ENCODE assay signal across 10 cellular contexts in the genomic region with DNA sequence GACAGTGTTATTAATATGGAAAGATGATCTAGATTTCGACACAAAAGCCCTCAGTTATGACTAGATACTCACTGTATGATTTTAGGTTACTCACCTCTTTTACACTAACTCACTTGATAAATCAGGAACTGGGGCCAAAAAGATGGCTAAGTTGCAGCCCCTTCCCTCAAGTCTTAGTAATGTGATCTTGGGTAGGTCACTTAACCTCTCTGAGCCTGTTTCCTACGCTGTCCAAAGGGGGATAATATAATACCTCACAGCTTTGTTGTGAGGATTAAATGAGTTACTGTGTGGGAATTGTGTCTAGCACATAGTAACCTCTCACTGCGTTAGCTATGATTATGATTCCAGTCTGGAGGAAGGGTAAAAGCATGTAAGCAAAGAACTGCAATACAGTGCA. TPM values are rescaled to one million over a fixed set of nuclear protein-coding genes. Genes with fewer than 3 reads are reported as not detected.
A peak's percentile ranks its signal among the peaks of the same experiment; 100 is the strongest.
DNase-seq lines count a peak whose midpoint lies in the region; ATAC-seq and TF ChIP-seq lines count a peak whose summit lies in the region.
"Had no signal": no experiment of that assay in that cellular context is flagged by ENCODE, and none has a peak within 500 bp of the region (broad histone marks: within the 10 kb centered on the region; RNA-seq: fewer than 3 reads in every experiment).

No MANE protein-coding gene starts in this region.

- H3K9me3 ChIP-seq in Panc1 (ENCODE audit: control insufficient read depth, insufficient read depth, low read depth, low read length) (no peaks in the 10 kb centered on the region), endodermal cell (ENCODE audit: control insufficient read depth, low read length) (no peaks in the 10 kb centered on the region), skeletal muscle tissue (ENCODE audit: control insufficient read depth in 3 of 3, low read length in 3 of 3) (no peaks in the 10 kb centered on the region)

- peak overlapping the region; percentile 95 for H3K4me3 Mint-ChIP-seq in activated T-cell treated with anti-CD3 and anti-CD28 coated beads, Interleukin-2, amount 50 U/mL, for 24 hours
- H3K4me3 Mint-ChIP-seq in endodermal cell: peak overlapping the region; percentile 97

- H3K27ac Mint-ChIP-seq in activated T-cell treated with anti-CD3 and anti-CD28 coated beads, Interleukin-2, amount 50 U/mL, for 24 hours: peak overlapping the region; percentile 100
- no peak overlapping the region for H3K27ac Mint-ChIP-seq in endodermal cell

- peaks cover 27% of the 10 kb centered on the region for H3K4me1 ChIP-seq in Panc1 (ENCODE audit: control insufficient read depth, insufficient read depth, low read length)
- H3K4me1 ChIP-seq in endodermal cell (ENCODE audit: control insufficient read depth, insufficient read depth, low read length): no peaks in the 10 kb centered on the region
- peaks cover 38 to 50% (median 42%) of the 10 kb centered on the region in 3 donors for H3K4me1 ChIP-seq in skeletal muscle tissue (ENCODE audit: control insufficient read depth in 3 of 3, insufficient read depth in 3 of 3, low read length in 3 of 3)

- BruUV-seq in Panc1 (replicated peaks; lab: Mats Ljungman, UMichigan): no TSS peak

- peak overlapping the region; percentile 94 for H3K4me3 ChIP-seq in Panc1 (ENCODE audit: low read depth in 2 of 2, low read length in 2 of 2)
- peak overlapping the region; percentile 95 for H3K4me3 ChIP-seq in endodermal cell (ENCODE audit: low read length)
- peak overlapping the region in 2 of 3 donors; percentile 98 to 99 for H3K4me3 ChIP-seq in skeletal muscle tissue (ENCODE audit: low read length in 3 of 3)

- CTCF ChIA-PET in Panc1 (lab: Charles Lee): no interaction called here

- no peaks in the 10 kb centered on the region for H3K27me3 ChIP-seq in Panc1 (ENCODE audit: control insufficient read depth, insufficient read depth, low read length)
- H3K27me3 ChIP-seq in endodermal cell (ENCODE audit: control insufficient read depth, insufficient read depth, low read length, poor library complexity, severe bottlenecking): no peaks in the 10 kb centered on the region
- no peaks in the 10 kb centered on the region for H3K27me3 ChIP-seq in skeletal muscle tissue (ENCODE audit: control insufficient read depth in 3 of 3, insufficient read depth in 3 of 3, low read length in 3 of 3)

- in situ Hi-C loops in Panc1 (cut with HindIII; ENCODE audit: low pct_unique_long_range_greater_than_20kb, low sequenced_read_pairs): no loop called here

- no peak for ATAC-seq in Panc1

- DNase-seq in activated T-cell treated with anti-CD3 and anti-CD28 coated beads, Interleukin-2, amount 50 U/mL, for 24 hours: no peak
- no peak for DNase-seq in activated T-cell treated with anti-CD3 and anti-CD28 coated beads, Interleukin-2, amount 50 U/mL, for 48 hours
- DNase-seq in Panc1 (ENCODE audit: low read depth, low spot score) (no peak), endodermal cell (no peak), COLO668 (lab: John Stamatoyannopoulos, UW; ENCODE audit: unreplicated experiment) (no peak), iPS-NIHi7 (ENCODE audit: extremely low spot score) (no peak)
- no peak for DNase-seq in NK-92 treated with Interleukin-12 subunit alpha and Interleukin-12 subunit beta, amount 100 ng/mL, for 24 hours (lab: John Stamatoyannopoulos, UW)
- DNase-seq: kidney glomerular epithelial cell; stimulated activated naive CD4-positive, alpha-beta T cell treated with Interleukin-2 at 50 U/mL for 16 hours had no signal

- POLR2A ChIA-PET in Panc1 (lab: Charles Lee): no interaction called here

- TF ChIP-seq CTCF in Panc1 (IDR thresholded peaks at IDR 0.05) (no peak), endodermal cell (conservative IDR thresholded peaks at IDR 0.05) (no peak)

- H3K27ac ChIP-seq in Panc1 (ENCODE audit: low read length) (peak overlapping the region; percentile 93), endodermal cell (ENCODE audit: low read depth, low read length) (no peak overlapping the region), skeletal muscle tissue (ENCODE audit: low read depth, low read length) (no peak overlapping the region)

- no peaks in the 10 kb centered on the region for H3K27me3 Mint-ChIP-seq in activated T-cell treated with anti-CD3 and anti-CD28 coated beads, Interleukin-2, amount 50 U/mL, for 24 hours
- no peaks in the 10 kb centered on the region for H3K27me3 Mint-ChIP-seq in endodermal cell (ENCODE audit: insufficient read depth)

- H3K36me3 ChIP-seq in Panc1 (ENCODE audit: control insufficient read depth, insufficient read depth, low read length) (peaks cover 8% of the 10 kb centered on the region), endodermal cell (ENCODE audit: control insufficient read depth, insufficient read depth, low read length) (peaks cover 17% of the 10 kb centered on the region), skeletal muscle tissue (ENCODE audit: control insufficient read depth in 3 of 3, insufficient read depth in 3 of 3, low read length in 3 of 3) (peaks cover 0 to 11% (median 4%) of the 10 kb centered on the region in 3 donors)

- H3K36me3 Mint-ChIP-seq in activated T-cell treated with anti-CD3 and anti-CD28 coated beads, Interleukin-2, amount 50 U/mL, for 24 hours (ENCODE audit: low read depth): peaks cover 82% of the 10 kb centered on the region
- H3K36me3 Mint-ChIP-seq in endodermal cell (ENCODE audit: low read depth): peaks cover 40% of the 10 kb centered on the region

- H3K4me1 Mint-ChIP-seq in activated T-cell treated with anti-CD3 and anti-CD28 coated beads, Interleukin-2, amount 50 U/mL, for 24 hours (ENCODE audit: low read depth): peaks cover 73% of the 10 kb centered on the region
- H3K4me1 Mint-ChIP-seq in endodermal cell: peaks cover 10% of the 10 kb centered on the region

- intact Hi-C loops in Panc1 (cut with micrococcal nuclease; ENCODE audit: unreplicated experiment): no loop called here

- 91 to 100% methylated on average over 2 to 3 of the region's 3 CpGs for WGBS in endodermal cell (ENCODE audit: insufficient coverage in 1 of 2, insufficient read length in 1 of 2), 2 experiments

- H3K9ac ChIP-seq in endodermal cell (ENCODE audit: extremely low read depth, low read length, poor library complexity, severe bottlenecking) (no peak overlapping the region), skeletal muscle tissue (ENCODE audit: low read depth in 1 of 3, low read length in 3 of 3) (peak overlapping the region in 1 of 3 donors; percentile 99)

- no peaks in the 10 kb centered on the region for H3K9me3 Mint-ChIP-seq in activated T-cell treated with anti-CD3 and anti-CD28 coated beads, Interleukin-2, amount 50 U/mL, for 24 hours
- no peaks in the 10 kb centered on the region for H3K9me3 Mint-ChIP-seq in endodermal cell

RNA-seq across cellular contexts. Expression of a gene that starts 1.3 kb away (rescaled TPM):
- 26.6 TPM for total RNA-seq in Panc1 (2021; ENCODE audit: unreplicated experiment)
- polyA plus RNA-seq in Panc1 (2012; ENCODE audit: insufficient read length): 12.9 TPM
- total RNA-seq in endodermal cell: 10 to 100 TPM; 37.5 to 56.2 TPM
- 46.2 TPM for polyA plus RNA-seq in endodermal cell (2013, experiment 1 of 2)
- polyA plus RNA-seq in endodermal cell (2013, experiment 2 of 2): 37.1 TPM
- total RNA-seq in skeletal muscle tissue: 22.4 TPM

RNA-seq across cellular contexts. Expression of a gene that starts 1.6 kb away (rescaled TPM):
- total RNA-seq in Panc1 (2021; ENCODE audit: unreplicated experiment) (33.6 TPM), endodermal cell (10 to 100 TPM; 22.1 to 29.6 TPM), skeletal muscle tissue (35.5 TPM)
- 21.5 TPM for polyA plus RNA-seq in Panc1 (2012; ENCODE audit: insufficient read length)
- 31.6 TPM for polyA plus RNA-seq in endodermal cell (2013, experiment 1 of 2)
- 27.7 TPM for polyA plus RNA-seq in endodermal cell (2013, experiment 2 of 2)
